ENCODE assay signal across 1 cellular context in the genomic region with DNA sequence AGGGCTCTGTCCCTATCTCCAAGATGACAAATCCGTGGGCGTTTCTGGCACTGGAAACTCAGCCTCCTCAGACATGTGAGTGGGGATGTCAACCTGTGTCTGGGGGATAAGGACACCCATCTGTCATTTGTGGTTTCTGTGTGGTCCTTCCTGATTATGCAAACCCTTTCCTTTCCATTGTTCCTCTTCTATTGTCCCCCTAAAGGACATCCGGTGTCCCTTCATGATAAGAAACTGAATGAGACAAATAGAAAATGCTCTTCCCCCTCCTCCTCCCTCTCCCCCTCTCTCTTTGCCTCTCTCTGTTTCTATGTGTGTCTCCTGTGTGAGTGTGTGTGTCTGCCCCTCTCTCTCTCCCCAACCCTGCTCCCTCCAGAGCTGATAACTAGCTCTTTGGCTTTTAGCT.
TF ChIP-seq lines count a peak whose summit lies in the region.

No MANE protein-coding gene starts in this region.

TF ChIP-seq in K562, 482 proteins besides CTCF, POLR2A, EP300 and RAD21 (continued from another document and continues in another):
- no peak for TF ChIP-seq UBTF (IDR thresholded peaks at IDR 0.05; ENCODE audit: borderline replicate concordance in 1 of 2, low read depth in 2 of 2, low read length in 2 of 2)
- TF ChIP-seq STAT6 (CRISPR knock-in tag; IDR thresholded peaks at IDR 0.05): no peak
- no peak for TF ChIP-seq ZNF184 (CRISPR knock-in tag; IDR thresholded peaks at IDR 0.05)
- TF ChIP-seq ZNF57 (CRISPR knock-in tag; IDR thresholded peaks at IDR 0.05): no peak
- no peak for TF ChIP-seq PRMT5 (CRISPR knock-in tag; IDR thresholded peaks at IDR 0.05)
- TF ChIP-seq CREBBP (IDR thresholded peaks at IDR 0.05; ENCODE audit: low read depth, low read length): no peak
- TF ChIP-seq CEBPG (CRISPR knock-in tag; IDR thresholded peaks at IDR 0.05): peak; percentile 52; the same call in 1 of the 2 replicates
- TF ChIP-seq CEBPG (tag; conservative IDR thresholded peaks at IDR 0.05 in 1 of 2, IDR thresholded peaks at IDR 0.05 in 1 of 2): peak in 1 of 2 experiments; percentile 73; a peak in 2 of 4 replicates
- TF ChIP-seq PHF8 (IDR thresholded peaks at IDR 0.05; ENCODE audit: borderline replicate concordance, low read length): no peak
- no peak for TF ChIP-seq CSDE1 (IDR thresholded peaks at IDR 0.05)
- no peak for TF ChIP-seq CBX1 (IDR thresholded peaks at IDR 0.05; ENCODE audit: low read depth)
- TF ChIP-seq FOXA1 (IDR thresholded peaks at IDR 0.05; ENCODE audit: borderline replicate concordance): no peak
- TF ChIP-seq, protein P1, sequence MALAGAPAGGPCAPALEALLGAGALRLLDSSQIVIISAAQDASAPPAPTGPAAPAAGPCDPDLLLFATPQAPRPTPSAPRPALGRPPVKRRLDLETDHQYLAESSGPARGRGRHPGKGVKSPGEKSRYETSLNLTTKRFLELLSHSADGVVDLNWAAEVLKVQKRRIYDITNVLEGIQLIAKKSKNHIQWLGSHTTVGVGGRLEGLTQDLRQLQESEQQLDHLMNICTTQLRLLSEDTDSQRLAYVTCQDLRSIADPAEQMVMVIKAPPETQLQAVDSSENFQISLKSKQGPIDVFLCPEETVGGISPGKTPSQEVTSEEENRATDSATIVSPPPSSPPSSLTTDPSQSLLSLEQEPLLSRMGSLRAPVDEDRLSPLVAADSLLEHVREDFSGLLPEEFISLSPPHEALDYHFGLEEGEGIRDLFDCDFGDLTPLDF (CRISPR knock-in tag; IDR thresholded peaks at IDR 0.05): no peak
- TF ChIP-seq, protein P2, sequence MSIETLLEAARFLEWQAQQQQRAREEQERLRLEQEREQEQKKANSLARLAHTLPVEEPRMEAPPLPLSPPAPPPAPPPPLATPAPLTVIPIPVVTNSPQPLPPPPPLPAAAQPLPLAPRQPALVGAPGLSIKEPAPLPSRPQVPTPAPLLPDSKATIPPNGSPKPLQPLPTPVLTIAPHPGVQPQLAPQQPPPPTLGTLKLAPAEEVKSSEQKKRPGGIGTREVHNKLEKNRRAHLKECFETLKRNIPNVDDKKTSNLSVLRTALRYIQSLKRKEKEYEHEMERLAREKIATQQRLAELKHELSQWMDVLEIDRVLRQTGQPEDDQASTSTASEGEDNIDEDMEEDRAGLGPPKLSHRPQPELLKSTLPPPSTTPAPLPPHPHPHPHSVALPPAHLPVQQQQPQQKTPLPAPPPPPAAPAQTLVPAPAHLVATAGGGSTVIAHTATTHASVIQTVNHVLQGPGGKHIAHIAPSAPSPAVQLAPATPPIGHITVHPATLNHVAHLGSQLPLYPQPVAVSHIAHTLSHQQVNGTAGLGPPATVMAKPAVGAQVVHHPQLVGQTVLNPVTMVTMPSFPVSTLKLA (conservative IDR thresholded peaks at IDR 0.05): peak in 1 of 2 experiments; percentile 48; a peak in 1 of 4 replicates
- peak; percentile 74 for TF ChIP-seq FOSL1 (tag; conservative IDR thresholded peaks at IDR 0.05)
- no peak for TF ChIP-seq ZNF232 (CRISPR knock-in tag; IDR thresholded peaks at IDR 0.05)
- TF ChIP-seq CTBP1 (IDR thresholded peaks at IDR 0.05; ENCODE audit: borderline replicate concordance): peak; percentile 42; the same call in 1 of the 2 replicates
- no peak for TF ChIP-seq KDM4B (IDR thresholded peaks at IDR 0.05; ENCODE audit: borderline replicate concordance in 2 of 2, low read depth in 1 of 2)
- TF ChIP-seq SIN3A (IDR thresholded peaks at IDR 0.05; ENCODE audit: borderline replicate concordance in 2 of 2, control insufficient read depth in 1 of 2, low read depth in 2 of 2, low read length in 2 of 2): no peak
- no peak for TF ChIP-seq BACH1 (tag; IDR thresholded peaks at IDR 0.05)
- peak; percentile 43; the same call in 1 of the 2 replicates for TF ChIP-seq FOXM1 (IDR thresholded peaks at IDR 0.05; ENCODE audit: low read depth)
- TF ChIP-seq FOXM1 (CRISPR knock-in tag; IDR thresholded peaks at IDR 0.05; ENCODE audit: low read depth): no peak
- no peak for TF ChIP-seq ZNF121 (CRISPR knock-in tag; conservative IDR thresholded peaks at IDR 0.05)
- TF ChIP-seq SMC3 (conservative IDR thresholded peaks at IDR 0.05; ENCODE audit: insufficient read depth, low read depth, low read length): no peak
- TF ChIP-seq ELF4 (CRISPR knock-in tag; IDR thresholded peaks at IDR 0.05): peak; percentile 90; the same call in 1 of the 2 replicates
- TF ChIP-seq OTX1 (CRISPR knock-in tag; IDR thresholded peaks at IDR 0.05): no peak
- no peak for TF ChIP-seq CUX1 (CRISPR knock-in tag; IDR thresholded peaks at IDR 0.05)
- TF ChIP-seq STAT5B (CRISPR knock-in tag; IDR thresholded peaks at IDR 0.05): no peak
- TF ChIP-seq ZNF280A (IDR thresholded peaks at IDR 0.05; ENCODE audit: low read depth, partially characterized antibody): no peak
- TF ChIP-seq ZNF512 (tag; IDR thresholded peaks at IDR 0.05): no peak
- no peak for TF ChIP-seq ZNF124 (CRISPR knock-in tag; IDR thresholded peaks at IDR 0.05)
- TF ChIP-seq GATAD2B (IDR thresholded peaks at IDR 0.05; ENCODE audit: borderline replicate concordance): no peak
- no peak for TF ChIP-seq ZNF699 (CRISPR knock-in tag; IDR thresholded peaks at IDR 0.05; ENCODE audit: insufficient replicate concordance)
- no peak for TF ChIP-seq CBX8 (IDR thresholded peaks at IDR 0.05; ENCODE audit: borderline replicate concordance, extremely low read depth, low read depth, low read length, poor library complexity, severe bottlenecking)
- TF ChIP-seq MCM5 (IDR thresholded peaks at IDR 0.05; ENCODE audit: low read depth): no peak
- TF ChIP-seq SPI1 (IDR thresholded peaks at IDR 0.05; ENCODE audit: borderline replicate concordance, low read depth, low read length): no peak
- 0 out of 2 replicates have a peak, but pooled peaks have one; percentile 26 for TF ChIP-seq CXXC5 (CRISPR knock-in tag; IDR thresholded peaks at IDR 0.05)
- TF ChIP-seq DNMT1 (IDR thresholded peaks at IDR 0.05): no peak
- TF ChIP-seq TARDBP (IDR thresholded peaks at IDR 0.05): no peak
- no peak for TF ChIP-seq ZNF561 (CRISPR knock-in tag; conservative IDR thresholded peaks at IDR 0.05)
- no peak for TF ChIP-seq GTF2A2 (tag; IDR thresholded peaks at IDR 0.05)
- no peak for TF ChIP-seq CLOCK (CRISPR knock-in tag; IDR thresholded peaks at IDR 0.05; ENCODE audit: borderline replicate concordance)
- TF ChIP-seq KAT7 (CRISPR knock-in tag; IDR thresholded peaks at IDR 0.05; ENCODE audit: borderline replicate concordance): no peak
- TF ChIP-seq MBD2 (IDR thresholded peaks at IDR 0.05; ENCODE audit: borderline replicate concordance, low read depth): peak; percentile 55; the same call in 1 of the 2 replicates
- TF ChIP-seq PYGO2 (tag; IDR thresholded peaks at IDR 0.05): no peak
- TF ChIP-seq SMARCE1 (IDR thresholded peaks at IDR 0.05): peak; percentile 44; the same call in 1 of the 2 replicates
